In genomic region chr2:173016451-173016850, GRCh38 we compare ENCODE assay signal across 27 cellular contexts. TPM values are rescaled to one million over a fixed set of nuclear protein-coding genes. Genes with fewer than 3 reads are reported as not detected.
DNase-seq lines count a peak whose midpoint lies in the region; ATAC-seq, FAIRE-seq and TF ChIP-seq lines count a peak whose summit lies in the region.
"Had no signal": no experiment of that assay in that cellular context is flagged by ENCODE, and none has a peak within 500 bp of the region (broad histone marks: within the 10 kb centered on the region; RNA-seq: fewer than 3 reads in every experiment).

No MANE protein-coding gene starts in this region.

- in situ Hi-C loops in G401 (cut with HindIII; ENCODE audit: low sequenced_read_pairs) = no loop called here

- peak overlapping the region in 3 of 5 donors; percentile 15 to 45 (median 18) for H3K27ac ChIP-seq in adrenal gland
- no peak overlapping the region for H3K27ac ChIP-seq in small intestine (ENCODE audit: low read depth in 1 of 2, low read length in 1 of 2)
- no peak overlapping the region for H3K27ac ChIP-seq in upper lobe of left lung
- H3K27ac ChIP-seq: BLaER1 had no signal

- 82 to 88% (median 85%) methylated on average over 2 of the region's 2 CpGs for WGBS in adrenal gland, 4 donors
- WGBS in small intestine, 3 donors = 66 to 89% (median 66%) methylated on average over 2 of the region's 2 CpGs
- 95 to 97% methylated on average over 2 of the region's 2 CpGs for WGBS in upper lobe of left lung, 2 donors

- intact Hi-C loops in adrenal gland (cut with DNase I) = loop anchor here in 1 of 2 donors (5.0 kb wide), 1 partner anchor 39 kb away; no protein-coding TSS in a partner anchor

- no peak for FAIRE-seq in small intestine (lab: Jason Lieb, UNC)
- FAIRE-seq: A204.1, G401.6, GM12891, GM19239 had no signal

- TF ChIP-seq EP300 in upper lobe of left lung (IDR thresholded peaks at IDR 0.05) = no peak

- H3K4me1 ChIP-seq in adrenal gland (replicated peaks in 1 of 2) = peaks cover 0 to 11% of the 10 kb centered on the region in 2 donors
- H3K4me1 ChIP-seq in small intestine (ENCODE audit: control insufficient read depth in 2 of 2, insufficient read depth in 1 of 2, low read depth in 1 of 2, low read length in 1 of 2) = no peaks in the 10 kb centered on the region
- no peaks in the 10 kb centered on the region for H3K4me1 ChIP-seq in upper lobe of left lung
- H3K4me1 ChIP-seq: BE2C, BLaER1 had no signal

- H3K4me3 ChIP-seq in LNCaP clone FGC (ENCODE audit: low read depth, low read length) (no peak overlapping the region), adrenal gland (no peak overlapping the region), small intestine (ENCODE audit: low read depth in 1 of 2, low read length in 2 of 2) (no peak overlapping the region), upper lobe of left lung (no peak overlapping the region)
- H3K4me3 ChIP-seq: BLaER1 had no signal

- ATAC-seq in upper lobe of left lung (ENCODE audit: low FRiP score in 2 of 2) (no peak), HG03135 (IDR thresholded peaks at IDR 0.05; ENCODE audit: unreplicated experiment) (no peak)

- H3K27me3 ChIP-seq in adrenal gland (no peaks in the 10 kb centered on the region), small intestine (ENCODE audit: control insufficient read depth in 2 of 2, insufficient read depth in 2 of 2, low read length in 2 of 2) (no peaks in the 10 kb centered on the region), upper lobe of left lung (no peaks in the 10 kb centered on the region)
- H3K27me3 ChIP-seq: BE2C, BLaER1 had no signal

- DNase-seq in G401 (ENCODE audit: low spot score) (peak; percentile 82), LNCaP clone FGC (ENCODE audit: low read depth) (peak; percentile 67), adrenal gland (no peak), cerebellum (ENCODE audit: low spot score) (peak; percentile 46), small intestine (no peak), pons (ENCODE audit: low spot score) (no peak), upper lobe of left lung (no peak)
- DNase-seq: 8988T; ACHN; BE2C; CD4-positive, alpha-beta memory T cell; CD4-positive, CD25-positive, alpha-beta regulatory T cell; CD8-positive, alpha-beta memory T cell; COR-L47; DMS 273 treated with DMSO at 0.1 percent for 48 hours; DMS153; DMS53; DMS79; DND-41; EL; GF-D8 had no signal

- TF ChIP-seq POLR2A in adrenal gland (IDR thresholded peaks at IDR 0.05) = no peak
- TF ChIP-seq POLR2A in upper lobe of left lung (IDR thresholded peaks at IDR 0.05) = no peak

- TF ChIP-seq CTCF in LNCaP clone FGC (IDR thresholded peaks at IDR 0.05; ENCODE audit: control insufficient read depth, extremely low read depth, insufficient read depth) = no peak
- no peak for TF ChIP-seq CTCF in adrenal gland (IDR thresholded peaks at IDR 0.05)
- TF ChIP-seq CTCF in upper lobe of left lung (IDR thresholded peaks at IDR 0.05) = no peak

- H3K36me3 ChIP-seq in adrenal gland (replicated peaks in 1 of 2) = peaks cover 0 to 16% of the 10 kb centered on the region in 2 donors
- H3K36me3 ChIP-seq in small intestine (ENCODE audit: control insufficient read depth in 2 of 2, insufficient read depth in 2 of 2, low read length in 2 of 2) = no peaks in the 10 kb centered on the region
- peaks cover 0 to 14% (median 1%) of the 10 kb centered on the region in 4 donors for H3K36me3 ChIP-seq in upper lobe of left lung
- H3K36me3 ChIP-seq: BE2C, BLaER1 had no signal

- H3K9me3 ChIP-seq in adrenal gland (replicated peaks in 1 of 3) (no peaks in the 10 kb centered on the region), small intestine (ENCODE audit: control insufficient read depth, low read depth) (peaks cover 1% of the 10 kb centered on the region), upper lobe of left lung (no peaks in the 10 kb centered on the region)
- H3K9me3 ChIP-seq: BE2C, BLaER1 had no signal

RNA-seq across cellular contexts. Expression of gene MAP3K20, which starts 59.2 kb away (rescaled TPM):
- total RNA-seq in G401 (2014; rRNA removed; shearing (Covaris generic)) = 2.6 and 7.2 TPM in 2 replicates
- total RNA-seq in adrenal gland (10 to 100 TPM; 10.9 to 54.2 (median 29.1) TPM), cerebellum (11.2 TPM), upper lobe of left lung (10 to 100 TPM; 16.3 to 41.7 (median 34.7) TPM)
- polyA plus RNA-seq in adrenal gland (10 to 100 TPM in 1 of 3 donors, 1 to 10 TPM in 2; 8.1 to 26.8 (median 9.3) TPM), small intestine (10 to 100 TPM in 1 of 3 donors, 1 to 10 TPM in 2; 2.0 to 21.9 (median 5.1) TPM)

Comparison
In these comparisons a context has a peak if more than half of its experiments do, and no peak if none do; other contexts are left out.
1. DNase-seq: peak in G401 (single experiment), LNCaP clone FGC (single experiment) and cerebellum (single experiment); none in adrenal gland (0 of 7), small intestine (single experiment), pons (single experiment) and upper lobe of left lung (0 of 2).
2. H3K27ac ChIP-seq: peak in adrenal gland (3 of 5); none in small intestine (0 of 2) and upper lobe of left lung (0 of 4).